Comparison of ENCODE assay signal across 9 cellular contexts in genomic region chr4:147943159-147943638, GRCh38.
A peak's percentile ranks its signal among the peaks of the same experiment; 100 is the strongest.
DNase-seq lines count a peak whose midpoint lies in the region; ATAC-seq, FAIRE-seq and TF ChIP-seq lines count a peak whose summit lies in the region.
"Had no signal": no experiment of that assay in that cellular context is flagged by ENCODE, and none has a peak within 500 bp of the region (broad histone marks: within the 10 kb centered on the region; RNA-seq: fewer than 3 reads in every experiment).

No MANE protein-coding gene starts in this region.

- H3K9ac ChIP-seq in GM12878 (ENCODE audit: control insufficient read depth, insufficient read depth, low read length) (no peak overlapping the region), neural progenitor cell (no peak overlapping the region)

- H3K4me1 ChIP-seq in GM12878 (ENCODE audit: control insufficient read depth, insufficient read depth, low read length), result peaks cover 21% of the 10 kb centered on the region
- peaks cover 18% of the 10 kb centered on the region for H3K4me1 ChIP-seq in neural progenitor cell
- H3K4me1 ChIP-seq: Peyer's patch had no signal

- peak; percentile 75 for FAIRE-seq in GM12878 (lab: Jason Lieb, UNC)

- DNase-seq in GM12864 (ENCODE audit: low read depth), result peak; percentile 37
- peak; percentile 62 for DNase-seq in GM12878 (ENCODE audit: low read depth, low spot score)
- no peak for DNase-seq in neural progenitor cell (ENCODE audit: low spot score)
- no peak for DNase-seq in stimulated activated CD4-positive, alpha-beta T cell treated with anti-CD3 and anti-CD28 coated beads, Interleukin-4, amount 100 ng/mL, for 1 hour
- DNase-seq in T-helper 9 cell, result no peak
- no peak for DNase-seq in NCI-H1105 (lab: John Stamatoyannopoulos, UW)
- DNase-seq: Peyer's patch had no signal

- H3K27me3 ChIP-seq in GM12878 (replicated peaks in 1 of 2; ENCODE audit: control insufficient read depth in 2 of 2, insufficient read depth in 2 of 2, low read length in 1 of 2) (no peaks in the 10 kb centered on the region), neural progenitor cell (no peaks in the 10 kb centered on the region)
- H3K27me3 ChIP-seq: Peyer's patch had no signal

- POLR2A ChIA-PET in GM12878 (lab: Charles Lee), result interaction anchor here (0.6 to 1.1 kb wide), 4 partner anchors 15 to 443 kb away, joined by 3 to 5 read pairs (median 3); no protein-coding TSS in a partner anchor

- in situ Hi-C loops in GM12878 (cut with MboI), result no loop called here

- no peak for TF ChIP-seq CTCF in GM12864 (IDR thresholded peaks at IDR 0.05; ENCODE audit: low read depth, low read length, missing control alignments)
- no peak for TF ChIP-seq CTCF in GM12878 (IDR thresholded peaks at IDR 0.05 in 2 of 3, conservative IDR thresholded peaks at IDR 0.05 in 1 of 3; ENCODE audit: control insufficient read depth in 2 of 3, extremely low read depth in 1 of 3, insufficient read depth in 1 of 3, low read depth in 3 of 3, low read length in 3 of 3)
- TF ChIP-seq CTCF in neural progenitor cell (IDR thresholded peaks at IDR 0.05), result no peak

- H3K27ac Mint-ChIP-seq in neural progenitor cell, result no peak overlapping the region

- no peak for TF ChIP-seq POLR2A in GM12878 (IDR thresholded peaks at IDR 0.05; ENCODE audit: low read depth, low read length)

- H4K20me1 ChIP-seq in GM12878 (ENCODE audit: control insufficient read depth, insufficient read depth) (peaks cover 3% of the 10 kb centered on the region; the same call in 1 of the 2 replicates), neural progenitor cell (ENCODE audit: low read depth) (no peaks in the 10 kb centered on the region)

- SMC1A ChIA-PET in GM12878 (lab: Charles Lee; ENCODE audit: uncharacterized antibody, unreplicated experiment), result interaction anchor here (0.8 to 1.9 kb wide), 19 partner anchors 10 to 1633 kb away, joined by 3 to 13 read pairs (median 4); partner anchors contain the start of gene TMEM184C

- peak; percentile 94 for ATAC-seq in GM19455 (IDR thresholded peaks at IDR 0.05; ENCODE audit: unreplicated experiment)
- ATAC-seq in HG03159 (IDR thresholded peaks at IDR 0.05; ENCODE audit: unreplicated experiment), result peak; percentile 95
- peak; percentile 93 for ATAC-seq in GM12878

- H2AFZ ChIP-seq in GM12878 (ENCODE audit: control insufficient read depth, low read depth, low read length), result no peak overlapping the region
- no peak overlapping the region for H2AFZ ChIP-seq in neural progenitor cell (replicated peaks)

- RAD21 ChIA-PET in GM12878 (lab: Charles Lee; ENCODE audit: unreplicated experiment), result interaction anchor here (0.8 to 1.2 kb wide), 6 partner anchors 12 to 158 kb away, joined by 3 to 9 read pairs (median 3); no protein-coding TSS in a partner anchor

- peak overlapping the region; percentile 59 for H3K27ac ChIP-seq in GM12878 (ENCODE audit: control insufficient read depth, insufficient read depth)
- H3K27ac ChIP-seq in neural progenitor cell, result no peak overlapping the region

- H3K4me2 ChIP-seq in GM12878 (ENCODE audit: control insufficient read depth, insufficient read depth) (peak overlapping the region; percentile 32; the same call in 1 of the 2 replicates), neural progenitor cell (no peak overlapping the region)

- BruUV-seq in GM12878 (replicated peaks; lab: Mats Ljungman, UMichigan), result no TSS peak

- H3F3A ChIP-seq in neural progenitor cell (ENCODE audit: low read depth), result peaks cover 3% of the 10 kb centered on the region

- H3K9me3 ChIP-seq in GM12878 (replicated peaks; ENCODE audit: control insufficient read depth, insufficient read depth, low read length), result no peaks in the 10 kb centered on the region; the same call in 2 of the 3 replicates
- H3K9me3 ChIP-seq in neural progenitor cell (ENCODE audit: low read depth), result no peaks in the 10 kb centered on the region
- H3K9me3 ChIP-seq: Peyer's patch had no signal

- peak; percentile 81 to 88 for TF ChIP-seq EP300 in GM12878 (IDR thresholded peaks at IDR 0.05; ENCODE audit: borderline replicate concordance in 1 of 2, control insufficient read depth in 1 of 2, low read depth in 2 of 2, low read length in 2 of 2)

- no peak for TF ChIP-seq RAD21 in GM12878 (IDR thresholded peaks at IDR 0.05; ENCODE audit: insufficient read depth, low read depth, low read length)

- 1% methylated on average over 3 of the region's 3 CpGs for WGBS in GM12878 (ENCODE audit: insufficient coverage, insufficient replicate concordance, low lambda C conversion rate, missing lambda C conversion rate)

- H3K79me2 ChIP-seq in GM12878 (ENCODE audit: control insufficient read depth, insufficient read depth, low read length), result no peaks in the 10 kb centered on the region
- no peaks in the 10 kb centered on the region for H3K79me2 ChIP-seq in neural progenitor cell (ENCODE audit: low read depth)

- H3K4me3 Mint-ChIP-seq in neural progenitor cell, result no peak overlapping the region

- no peak overlapping the region for H3K4me3 ChIP-seq in GM12864 (ENCODE audit: low read depth, low read length)
- H3K4me3 ChIP-seq in GM12878, result peak overlapping the region; percentile 13; the same call in 1 of the 2 replicates
- H3K4me3 ChIP-seq in neural progenitor cell, result no peak overlapping the region
- H3K4me3 ChIP-seq: Peyer's patch had no signal

- intact Hi-C loops in GM12878 (cut with micrococcal nuclease; ENCODE audit: unreplicated experiment), result loop anchor here (5.0 kb wide), 1 partner anchor 114 kb away; no protein-coding TSS in a partner anchor

- peaks cover 5% of the 10 kb centered on the region for H3K36me3 Mint-ChIP-seq in neural progenitor cell

- no peaks in the 10 kb centered on the region for H3K9me3 Mint-ChIP-seq in neural progenitor cell

- CTCF ChIA-PET in GM12878 (lab: Yijun Ruan, JAX), result interaction anchor here (0.7 to 2.5 kb wide), 9 partner anchors 12 to 114 kb away, joined by 3 to 10 read pairs (median 5); no protein-coding TSS in a partner anchor

- H3K27me3 Mint-ChIP-seq in neural progenitor cell (ENCODE audit: insufficient read depth, low read depth), result no peaks in the 10 kb centered on the region

- H3K36me3 ChIP-seq in GM12878 (ENCODE audit: control insufficient read depth in 2 of 2, insufficient read depth in 2 of 2, low read length in 1 of 2) (peaks cover 0 to 13% of the 10 kb centered on the region in 2 experiments; a peak in 3 of 4 replicates), neural progenitor cell (peaks cover 6% of the 10 kb centered on the region)

- peaks cover 4% of the 10 kb centered on the region for H3K4me1 Mint-ChIP-seq in neural progenitor cell

TF ChIP-seq in GM12878, 131 proteins besides CTCF, POLR2A, EP300 and RAD21 (continues in another document):
- no peak for TF ChIP-seq WRNIP1 (IDR thresholded peaks at IDR 0.05; ENCODE audit: borderline replicate concordance, low read depth, low read length)
- no peak for TF ChIP-seq POLR2AphosphoS5 (IDR thresholded peaks at IDR 0.05; ENCODE audit: low read length)
- TF ChIP-seq STAT3 (IDR thresholded peaks at IDR 0.05; ENCODE audit: low read depth, low read length), result peak; percentile 92; the same call in 1 of the 2 replicates
- TF ChIP-seq CHD4 (IDR thresholded peaks at IDR 0.05), result no peak
- no peak for TF ChIP-seq BCLAF1 (IDR thresholded peaks at IDR 0.05)
- TF ChIP-seq FOXM1 (IDR thresholded peaks at IDR 0.05; ENCODE audit: low read depth, low read length), result peak; percentile 72
- TF ChIP-seq PML (IDR thresholded peaks at IDR 0.05; ENCODE audit: low read length), result peak; percentile 81
- TF ChIP-seq CHD2 (IDR thresholded peaks at IDR 0.05; ENCODE audit: borderline replicate concordance, low read depth, low read length), result 0 out of 2 replicates have a peak, but pooled peaks have one; percentile 51
- TF ChIP-seq JUND (IDR thresholded peaks at IDR 0.05; ENCODE audit: low read depth, low read length), result peak; percentile 48
- TF ChIP-seq NR2C1 (IDR thresholded peaks at IDR 0.05), result no peak
- TF ChIP-seq RUNX3 (IDR thresholded peaks at IDR 0.05; ENCODE audit: low read length), result peak; percentile 100
- TF ChIP-seq HDAC2 (IDR thresholded peaks at IDR 0.05), result no peak
- TF ChIP-seq ZZZ3 (IDR thresholded peaks at IDR 0.05; ENCODE audit: control insufficient read depth, insufficient read length, low read depth), result no peak
- TF ChIP-seq FOS (IDR thresholded peaks at IDR 0.05; ENCODE audit: borderline replicate concordance, extremely low read depth, insufficient read length), result no peak
- TF ChIP-seq STAT1 (conservative IDR thresholded peaks at IDR 0.05), result no peak
- TF ChIP-seq TCF7 (IDR thresholded peaks at IDR 0.05; ENCODE audit: borderline replicate concordance), result no peak
- TF ChIP-seq NFIC (IDR thresholded peaks at IDR 0.05; ENCODE audit: low read depth, low read length), result peak; percentile 96

Comparison
In these comparisons a context has a peak if more than half of its experiments do, and no peak if none do; other contexts are left out.
1. DNase-seq: peak in GM12864 (single experiment) and GM12878 (single experiment); none in neural progenitor cell (single experiment), stimulated activated CD4-positive, alpha-beta T cell treated with anti-CD3 and anti-CD28 coated beads, Interleukin-4, amount 100 ng/mL, for 1 hour (single experiment), T-helper 9 cell (single experiment) and NCI-H1105 (single experiment).
2. Peak in every context shown above with its lines, with median percentiles within 50 percentile points of each other: ATAC-seq.